ENCODE assay signal across 18 cellular contexts in the genomic region with DNA sequence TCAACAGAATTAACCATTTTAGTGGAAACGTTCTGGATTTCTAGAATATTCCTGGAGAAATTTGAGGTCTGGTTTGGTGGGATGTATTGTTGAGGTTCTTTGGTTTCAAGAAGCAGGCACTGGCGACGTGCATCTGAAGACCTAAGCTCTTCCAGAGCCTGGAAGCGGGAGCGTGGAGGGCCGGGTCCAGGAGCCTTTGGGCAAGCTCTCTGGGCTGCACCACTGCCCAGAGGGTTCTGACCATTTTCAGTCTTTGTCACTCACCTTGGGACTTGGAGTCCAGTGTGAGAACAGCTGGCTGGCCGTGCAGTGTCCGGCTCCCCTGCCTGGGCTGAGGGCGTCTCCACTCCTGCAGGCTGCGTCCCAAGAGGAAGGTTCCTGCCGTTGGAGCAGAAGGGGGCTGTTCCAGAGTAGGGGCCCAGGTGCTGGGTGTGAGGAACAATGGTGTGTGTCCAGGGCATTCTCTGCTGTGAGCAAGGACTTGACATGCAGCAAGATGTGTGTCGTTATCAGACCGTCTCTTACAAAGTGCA. TPM values are rescaled to one million over a fixed set of nuclear protein-coding genes. Genes with fewer than 3 reads are reported as not detected.
DNase-seq lines count a peak whose midpoint lies in the region; ATAC-seq, FAIRE-seq and TF ChIP-seq lines count a peak whose summit lies in the region.
"Had no signal": no experiment of that assay in that cellular context is flagged by ENCODE, and none has a peak within 500 bp of the region (broad histone marks: within the 10 kb centered on the region; RNA-seq: fewer than 3 reads in every experiment).

No MANE protein-coding gene starts in this region.

- H3K27ac ChIP-seq in H1 (ENCODE audit: low read depth, low read length): no peak overlapping the region
- H3K27ac ChIP-seq in upper lobe of right lung: no peak overlapping the region
- no peak overlapping the region for H3K27ac ChIP-seq in mesenchymal stem cell (ENCODE audit: low read length, poor library complexity, severe bottlenecking)
- H3K27ac ChIP-seq: GM23248 had no signal

- H2BK15ac ChIP-seq in H1 (ENCODE audit: low read length): no peak overlapping the region
- H2BK15ac ChIP-seq in mesenchymal stem cell (ENCODE audit: low read depth, poor library complexity, severe bottlenecking): no peak overlapping the region

- POLR2A ChIA-PET in H1 (lab: Charles Lee; ENCODE audit: partially characterized antibody): interaction anchor here (0.5 to 1.9 kb wide), 5 partner anchors 9 to 144 kb away, joined by 3 to 4 read pairs (median 4); no protein-coding TSS in a partner anchor

- H3K4ac ChIP-seq in H1 (replicated peaks; ENCODE audit: insufficient read length, low read depth, low read length) (no peak overlapping the region), mesenchymal stem cell (ENCODE audit: low read depth in 1 of 2, low read length in 2 of 2) (no peak overlapping the region)

- peak overlapping the region; percentile 5 for H3K27ac Mint-ChIP-seq in progenitor cell of endocrine pancreas
- H3K27ac Mint-ChIP-seq: CD4-positive, alpha-beta memory T cell; H9 had no signal

- H2BK5ac ChIP-seq in H1 (ENCODE audit: low read depth, low read length): no peak overlapping the region
- H2BK5ac ChIP-seq in mesenchymal stem cell (ENCODE audit: low read depth, low read length, poor library complexity, severe bottlenecking): no peak overlapping the region

- ATAC-seq in upper lobe of right lung: no peak
- ATAC-seq: HCT116 had no signal

- peaks cover 7 to 47% (median 33%) of the 10 kb centered on the region in 4 experiments; a peak in 7 of 8 replicates for H3K36me3 ChIP-seq in H1 (ENCODE audit: control insufficient read depth in 2 of 4, insufficient read depth in 4 of 4, low read length in 3 of 4)
- peaks cover 69% of the 10 kb centered on the region for H3K36me3 ChIP-seq in upper lobe of right lung
- peaks cover 81 to 85% of the 10 kb centered on the region in 2 experiments for H3K36me3 ChIP-seq in mesenchymal stem cell (ENCODE audit: control insufficient read depth in 1 of 2, insufficient read depth in 2 of 2, low read depth in 1 of 2, low read length in 2 of 2)

- no peak for FAIRE-seq in H1 (lab: Jason Lieb, UNC)
- FAIRE-seq: G401.6, GM12892 had no signal

- 0 out of 2 replicates have a peak overlapping the region, but pooled peaks have one; percentile 68 for H4K8ac ChIP-seq in H1 (ENCODE audit: extremely low read depth, insufficient read depth, low read length)
- no peak overlapping the region for H4K8ac ChIP-seq in mesenchymal stem cell (ENCODE audit: low read length)

- H3K4me2 ChIP-seq in H1 (ENCODE audit: insufficient read depth in 1 of 2, low read depth in 2 of 2, low read length in 2 of 2) (no peak overlapping the region), mesenchymal stem cell (ENCODE audit: low read length, poor library complexity, severe bottlenecking) (no peak overlapping the region)

- TF ChIP-seq EP300 in H1 (IDR thresholded peaks at IDR 0.05; ENCODE audit: borderline replicate concordance in 1 of 2, low read depth in 2 of 2, low read length in 2 of 2): no peak

- H2AK5ac ChIP-seq in H1 (ENCODE audit: low read depth, low read length) (no peak overlapping the region), mesenchymal stem cell (ENCODE audit: low read length, severe bottlenecking) (no peak overlapping the region)

- no peak overlapping the region for H3K56ac ChIP-seq in H1 (replicated peaks; ENCODE audit: insufficient read length, low read depth, low read length)

- H3K18ac ChIP-seq in H1 (ENCODE audit: extremely low read depth, low read length) (no peak overlapping the region), mesenchymal stem cell (ENCODE audit: low read depth in 1 of 2, low read length in 2 of 2) (no peak overlapping the region)

- CTCF ChIA-PET in H1 (lab: Charles Lee; ENCODE audit: partially characterized antibody): interaction anchor here (1.5 kb wide), 1 partner anchor 13 kb away, joined by 4 read pairs; no protein-coding TSS in a partner anchor

- H2BK12ac ChIP-seq in H1 (ENCODE audit: low read depth, low read length) (no peak overlapping the region), mesenchymal stem cell (ENCODE audit: low read length in 2 of 2) (no peak overlapping the region)

- H3K4me1 ChIP-seq in H1 (replicated peaks in 1 of 4; ENCODE audit: control insufficient read depth in 3 of 4, insufficient read depth in 4 of 4, low read length in 3 of 4): peaks cover 0 to 2% (median under 1%) of the 10 kb centered on the region in 4 experiments; a peak in 2 of 7 replicates
- H3K4me1 ChIP-seq in upper lobe of right lung: no peaks in the 10 kb centered on the region
- peaks cover 3% of the 10 kb centered on the region for H3K4me1 ChIP-seq in mesenchymal stem cell (ENCODE audit: control insufficient read depth, insufficient read depth, low read depth, low read length)

- H3K23me2 ChIP-seq in H1 (ENCODE audit: low read depth, low read length): no peaks in the 10 kb centered on the region

- H3K4me3 ChIP-seq in H1 (ENCODE audit: extremely low read depth in 1 of 4, insufficient read depth in 2 of 4, low read depth in 3 of 4, low read length in 4 of 4): no peak overlapping the region
- no peak overlapping the region for H3K4me3 ChIP-seq in upper lobe of right lung
- no peak overlapping the region for H3K4me3 ChIP-seq in mesenchymal stem cell (ENCODE audit: insufficient read depth in 1 of 2, low read depth in 1 of 2, low read length in 2 of 2)
- H3K4me3 ChIP-seq: GM23248 had no signal

- no peak for TF ChIP-seq POLR2A in H1 (IDR thresholded peaks at IDR 0.05; ENCODE audit: control extremely low read depth in 1 of 2, low read depth in 2 of 2, low read length in 2 of 2)

- 96% methylated on average over 12 of the region's 13 CpGs; no CpG with 5 or more reads in 1 of the 2 experiments for WGBS in H1 (ENCODE audit: extremely low coverage in 1 of 2, insufficient coverage in 1 of 2, insufficient read length in 1 of 2, insufficient replicate concordance in 2 of 2, low coverage in 1 of 2, low lambda C conversion rate in 2 of 2, missing lambda C conversion rate in 1 of 2), 2 experiments
- WGBS in mesenchymal stem cell: 97% methylated on average over 13 of the region's 13 CpGs

- H2AFZ ChIP-seq in H1 (ENCODE audit: low read length) (no peak overlapping the region), mesenchymal stem cell (ENCODE audit: low read depth, low read length) (no peak overlapping the region)
- H2AFZ ChIP-seq: GM23248 had no signal

- H3K79me2 ChIP-seq in H1 (ENCODE audit: control insufficient read depth in 1 of 2, insufficient read depth in 2 of 2, low read length in 2 of 2): no peaks in the 10 kb centered on the region

- no peak for TF ChIP-seq RAD21 in H1 (IDR thresholded peaks at IDR 0.05 in 1 of 2, conservative IDR thresholded peaks at IDR 0.05 in 1 of 2; ENCODE audit: low read depth in 2 of 2, low read length in 2 of 2)

- H3K27me3 ChIP-seq in H1 (replicated peaks in 1 of 4; ENCODE audit: control insufficient read depth in 3 of 4, extremely low read depth in 1 of 4, insufficient read depth in 3 of 4, low read length in 3 of 4) (no peaks in the 10 kb centered on the region), upper lobe of right lung (no peaks in the 10 kb centered on the region), mesenchymal stem cell (ENCODE audit: control insufficient read depth in 1 of 2, insufficient read depth in 1 of 2, low read length in 2 of 2) (no peaks in the 10 kb centered on the region)

- H3K9me3 ChIP-seq in H1 (ENCODE audit: insufficient read depth in 2 of 2, low read depth in 1 of 2, low read length in 1 of 2) (no peaks in the 10 kb centered on the region), upper lobe of right lung (no peaks in the 10 kb centered on the region), mesenchymal stem cell (ENCODE audit: control insufficient read depth, low read length) (no peaks in the 10 kb centered on the region)

- no peaks in the 10 kb centered on the region for H3K4me1 Mint-ChIP-seq in progenitor cell of endocrine pancreas (ENCODE audit: low read depth)
- H3K4me1 Mint-ChIP-seq: CD4-positive, alpha-beta memory T cell had no signal

- no peak overlapping the region for H3K4me3 Mint-ChIP-seq in progenitor cell of endocrine pancreas (ENCODE audit: low read depth)
- H3K4me3 Mint-ChIP-seq: CD4-positive, alpha-beta memory T cell; H9 had no signal

- H2BK120ac ChIP-seq in H1 (replicated peaks; ENCODE audit: low read depth, low read length) (no peak overlapping the region), mesenchymal stem cell (ENCODE audit: low read depth, low read length) (no peak overlapping the region)

- H2BK20ac ChIP-seq in H1 (ENCODE audit: low read length): no peak overlapping the region

- no peak for DNase-seq in H1 (ENCODE audit: low read depth in 1 of 2, low spot score in 2 of 2)
- DNase-seq in islet precursor cell: peak; percentile 37
- DNase-seq in progenitor cell of endocrine pancreas (ENCODE audit: low spot score, unreplicated experiment): no peak
- DNase-seq in upper lobe of right lung: no peak
- DNase-seq in NCI-H446 (lab: John Stamatoyannopoulos, UW): no peak
- DNase-seq in mesenchymal stem cell: no peak
- DNase-seq: C1 segment of cervical spinal cord; CD4-positive, alpha-beta memory T cell; COR-L47; DMS153; DND-41; GM23248; H9 had no signal

- TF ChIP-seq CTCF in H1 (IDR thresholded peaks at IDR 0.05; ENCODE audit: control extremely low read depth in 1 of 3, insufficient read depth in 1 of 3, low read depth in 1 of 3, low read length in 3 of 3): no peak
- no peak for TF ChIP-seq CTCF in progenitor cell of endocrine pancreas (IDR thresholded peaks at IDR 0.05; ENCODE audit: unreplicated experiment)
- TF ChIP-seq CTCF in upper lobe of right lung (IDR thresholded peaks at IDR 0.05): no peak

- no peaks in the 10 kb centered on the region for H3K27me3 Mint-ChIP-seq in progenitor cell of endocrine pancreas
- H3K27me3 Mint-ChIP-seq: CD4-positive, alpha-beta memory T cell had no signal

- H3K36me3 Mint-ChIP-seq in progenitor cell of endocrine pancreas (ENCODE audit: insufficient read depth): peaks cover 16% of the 10 kb centered on the region

- peaks cover 0 to 13% of the 10 kb centered on the region in 2 experiments for H4K20me1 ChIP-seq in H1 (replicated peaks in 1 of 2; ENCODE audit: control insufficient read depth in 1 of 2, insufficient read depth in 2 of 2, low read length in 2 of 2)

- intact Hi-C loops in upper lobe of right lung (cut with DNase I): no loop called here

- H4K91ac ChIP-seq in H1 (replicated peaks; ENCODE audit: insufficient read length, low read length) (no peak overlapping the region), mesenchymal stem cell (ENCODE audit: low read length) (no peak overlapping the region)

- H3K79me1 ChIP-seq in H1 (ENCODE audit: low read depth, low read length) (no peaks in the 10 kb centered on the region; the same call in 1 of the 2 replicates), mesenchymal stem cell (replicated peaks; ENCODE audit: low read length, poor library complexity, severe bottlenecking) (peaks cover 36% of the 10 kb centered on the region)

- H3K14ac ChIP-seq in H1 (ENCODE audit: insufficient read length): no peak overlapping the region
- no peak overlapping the region for H3K14ac ChIP-seq in mesenchymal stem cell (ENCODE audit: low read length in 2 of 2)

- H3K9ac ChIP-seq in H1 (replicated peaks in 1 of 4; ENCODE audit: extremely low read depth in 1 of 4, low read depth in 3 of 4, low read length in 3 of 4): no peak overlapping the region; a peak in 1 of 7 replicates
- H3K9ac ChIP-seq in mesenchymal stem cell (ENCODE audit: low read length): no peak overlapping the region
- H3K9ac ChIP-seq: GM23248 had no signal

- no peaks in the 10 kb centered on the region for H3K9me3 Mint-ChIP-seq in progenitor cell of endocrine pancreas (ENCODE audit: low read depth)
- H3K9me3 Mint-ChIP-seq: CD4-positive, alpha-beta memory T cell; H9 had no signal

- no peak overlapping the region for H4K5ac ChIP-seq in H1 (ENCODE audit: insufficient read length, low read depth, low read length)

- H3K23ac ChIP-seq in H1 (ENCODE audit: insufficient read length) (no peak overlapping the region), mesenchymal stem cell (ENCODE audit: low read length in 2 of 2) (no peak overlapping the region)

RNA-seq across cellular contexts. Expression of gene PIGG, which starts 24.0 kb away (rescaled TPM):
- 34.8 and 42.2 TPM in 2 replicates for total RNA-seq in H1 (2021; fragmentation: NEBNext Ultra II Directional; extraction: Animal tissue kit (Norgen Biotek cat#: 25700))
- 43.3 and 52.9 TPM in 2 replicates for polyA plus RNA-seq in H1 (2011; rRNA removed)
- polyA plus RNA-seq in H1 (2011; cell fraction: cytosol; rRNA removed): 39.8 TPM
- polyA plus RNA-seq in H1 (2011; cell fraction: nucleus; rRNA removed): 197 TPM
- polyA plus RNA-seq in H1 (2012, experiment 1 of 2): 35.5 to 46.7 TPM (median 39.9 TPM) in 4 replicates
- 8.4 TPM for polyA plus RNA-seq in H1 (2012, experiment 2 of 2)
- polyA plus RNA-seq in H1 (2013, experiment 1 of 2): 31.4 TPM
- polyA plus RNA-seq in H1 (2013, experiment 2 of 2): 26.6 TPM
- polyA minus RNA-seq in H1 (2011; rRNA and poly(A)+ RNA removed): 50.7 and 55.8 TPM in 2 replicates
- 29.0 TPM for polyA minus RNA-seq in H1 (2011; cell fraction: cytosol; rRNA and poly(A)+ RNA removed)
- 87.1 TPM for polyA minus RNA-seq in H1 (2011; cell fraction: nucleus; rRNA and poly(A)+ RNA removed)
- total RNA-seq in progenitor cell of endocrine pancreas: 73.5 and 76.6 TPM in 2 replicates
- 59.9 TPM for total RNA-seq in upper lobe of right lung
- polyA plus RNA-seq in mesenchymal stem cell (2013, experiment 1 of 2): 26.9 TPM
- polyA plus RNA-seq in mesenchymal stem cell (2013, experiment 2 of 2): 28.3 TPM

RNA-seq across cellular contexts. Expression of gene ZNF721, which starts 24.0 kb away (rescaled TPM):
- 110 and 117 TPM in 2 replicates for total RNA-seq in H1 (2021; fragmentation: NEBNext Ultra II Directional; extraction: Animal tissue kit (Norgen Biotek cat#: 25700))
- polyA plus RNA-seq in H1 (2011; rRNA removed): 7.1 and 12.6 TPM in 2 replicates
- 12.4 TPM for polyA plus RNA-seq in H1 (2011; cell fraction: cytosol; rRNA removed)
- 23.3 TPM for polyA plus RNA-seq in H1 (2011; cell fraction: nucleus; rRNA removed)
- 28.1 to 47.0 TPM (median 35.0 TPM) in 4 replicates for polyA plus RNA-seq in H1 (2012, experiment 1 of 2)
- polyA plus RNA-seq in H1 (2012, experiment 2 of 2): 2.6 TPM
- polyA plus RNA-seq in H1 (2013, experiment 1 of 2): 53.5 TPM
- polyA plus RNA-seq in H1 (2013, experiment 2 of 2): 47.5 TPM
- 77.0 and 86.2 TPM in 2 replicates for polyA minus RNA-seq in H1 (2011; rRNA and poly(A)+ RNA removed)
- 42.8 TPM for polyA minus RNA-seq in H1 (2011; cell fraction: cytosol; rRNA and poly(A)+ RNA removed)
- 287 TPM for polyA minus RNA-seq in H1 (2011; cell fraction: nucleus; rRNA and poly(A)+ RNA removed)
- total RNA-seq in progenitor cell of endocrine pancreas: 48.6 and 48.7 TPM in 2 replicates
- 24.1 TPM for total RNA-seq in upper lobe of right lung
- polyA plus RNA-seq in mesenchymal stem cell (2013, experiment 1 of 2): 12.9 TPM
- polyA plus RNA-seq in mesenchymal stem cell (2013, experiment 2 of 2): 13.6 TPM

RNA-seq across cellular contexts. Expression of gene TMEM271, which starts 53.1 kb away (rescaled TPM):
- 0.35 TPM in 1 of 2 replicates, not detected in the other for total RNA-seq in H1 (2021; fragmentation: NEBNext Ultra II Directional; extraction: Animal tissue kit (Norgen Biotek cat#: 25700))
- 0.08 and 0.14 TPM in 2 replicates for polyA plus RNA-seq in H1 (2011; rRNA removed)
- 0.06 TPM for polyA plus RNA-seq in H1 (2011; cell fraction: cytosol; rRNA removed)
- polyA plus RNA-seq in H1 (2011; cell fraction: nucleus; rRNA removed): 0.14 TPM
- polyA plus RNA-seq in H1 (2012, experiment 1 of 2): 0.16 TPM in 1 of 4 replicates, not detected in the others
- polyA plus RNA-seq in H1 (2012, experiment 2 of 2): 0.07 TPM
- 0.08 TPM for polyA plus RNA-seq in H1 (2013, experiment 1 of 2)
- 0.13 TPM for polyA plus RNA-seq in H1 (2013, experiment 2 of 2)
- not detected in 2 replicates for polyA minus RNA-seq in H1 (2011; rRNA and poly(A)+ RNA removed)
- polyA minus RNA-seq in H1 (2011; cell fraction: cytosol; rRNA and poly(A)+ RNA removed): not detected
- not detected for polyA minus RNA-seq in H1 (2011; cell fraction: nucleus; rRNA and poly(A)+ RNA removed)
- total RNA-seq in progenitor cell of endocrine pancreas (not detected in 2 replicates), upper lobe of right lung (not detected)
- polyA plus RNA-seq in mesenchymal stem cell (2013, experiment 1 of 2): not detected
- not detected for polyA plus RNA-seq in mesenchymal stem cell (2013, experiment 2 of 2)
- total RNA-seq: A172; CD4-positive, alpha-beta memory T cell; GM23248 had no signal
- polyA plus RNA-seq: BJ; CD4-positive, alpha-beta memory T cell; GM23248 had no signal
